1 cellular context compared by ENCODE assay signal in the genomic region with DNA sequence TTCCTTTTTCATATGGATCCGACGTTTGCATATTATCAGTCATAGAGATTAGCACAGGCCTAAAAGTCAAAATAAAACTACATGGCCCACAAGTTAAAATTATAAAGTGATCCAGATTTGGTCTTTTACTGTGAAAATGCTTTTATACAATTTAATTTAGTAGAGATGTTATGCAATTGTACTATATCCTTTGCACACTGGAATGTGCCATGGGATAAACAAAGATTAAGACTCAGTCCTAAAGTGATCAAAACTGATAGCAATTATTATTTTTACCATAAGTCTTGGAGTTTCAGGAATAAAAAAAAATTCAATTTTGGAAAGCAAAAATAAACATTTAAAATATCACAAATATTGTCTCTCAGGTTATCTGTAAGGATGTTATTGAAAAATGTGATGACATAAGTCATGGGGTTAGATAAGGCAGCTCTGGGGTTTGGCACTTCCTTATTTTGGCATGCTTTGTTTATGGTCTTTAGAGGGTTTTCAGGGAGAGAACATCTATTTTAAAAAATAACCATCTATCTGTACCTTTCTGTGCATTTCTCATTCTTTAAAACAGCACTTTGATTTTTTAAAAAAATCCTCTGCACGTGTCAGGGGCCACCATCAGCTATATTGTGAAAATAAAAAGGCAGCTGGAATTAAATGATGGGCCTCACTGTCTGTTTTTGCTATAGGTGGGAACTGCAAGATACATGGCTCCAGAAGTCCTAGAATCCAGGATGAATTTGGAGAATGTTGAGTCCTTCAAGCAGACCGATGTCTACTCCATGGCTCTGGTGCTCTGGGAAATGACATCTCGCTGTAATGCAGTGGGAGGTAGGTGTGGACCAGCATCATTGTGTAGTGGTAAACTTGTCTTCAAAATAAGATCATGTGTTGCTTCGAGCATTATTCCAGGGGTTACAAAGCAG.
TF ChIP-seq lines count a peak whose summit lies in the region.

No MANE protein-coding gene starts in this region.

TF ChIP-seq in K562, 482 proteins besides CTCF, POLR2A, EP300 and RAD21 (continued from another document):
- TF ChIP-seq, protein P1, sequence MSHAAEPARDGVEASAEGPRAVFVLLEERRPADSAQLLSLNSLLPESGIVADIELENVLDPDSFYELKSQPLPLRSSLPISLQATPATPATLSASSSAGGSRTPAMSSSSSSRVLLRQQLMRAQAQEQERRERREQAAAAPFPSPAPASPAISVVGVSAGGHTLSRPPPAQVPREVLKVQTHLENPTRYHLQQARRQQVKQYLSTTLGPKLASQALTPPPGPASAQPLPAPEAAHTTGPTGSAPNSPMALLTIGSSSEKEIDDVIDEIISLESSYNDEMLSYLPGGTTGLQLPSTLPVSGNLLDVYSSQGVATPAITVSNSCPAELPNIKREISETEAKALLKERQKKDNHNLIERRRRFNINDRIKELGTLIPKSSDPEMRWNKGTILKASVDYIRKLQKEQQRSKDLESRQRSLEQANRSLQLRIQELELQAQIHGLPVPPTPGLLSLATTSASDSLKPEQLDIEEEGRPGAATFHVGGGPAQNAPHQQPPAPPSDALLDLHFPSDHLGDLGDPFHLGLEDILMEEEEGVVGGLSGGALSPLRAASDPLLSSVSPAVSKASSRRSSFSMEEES (CRISPR knock-in tag; IDR thresholded peaks at IDR 0.05): 0 out of 2 replicates have a peak, but pooled peaks have one; percentile 11
- TF ChIP-seq SPI1 (IDR thresholded peaks at IDR 0.05; ENCODE audit: borderline replicate concordance, low read depth, low read length) (peak; percentile 60; the same call in 1 of the 2 replicates), TEAD1 (CRISPR knock-in tag; IDR thresholded peaks at IDR 0.05) (peak in 1 of 2 experiments; percentile 58; a peak in 1 of 4 replicates), ZNF311 (CRISPR knock-in tag; IDR thresholded peaks at IDR 0.05) (peak; percentile 71), ZNF695 (CRISPR knock-in tag; IDR thresholded peaks at IDR 0.05) (no peak), DEAF1 (CRISPR knock-in tag; IDR thresholded peaks at IDR 0.05) (no peak)
- TF ChIP-seq, protein P2, sequence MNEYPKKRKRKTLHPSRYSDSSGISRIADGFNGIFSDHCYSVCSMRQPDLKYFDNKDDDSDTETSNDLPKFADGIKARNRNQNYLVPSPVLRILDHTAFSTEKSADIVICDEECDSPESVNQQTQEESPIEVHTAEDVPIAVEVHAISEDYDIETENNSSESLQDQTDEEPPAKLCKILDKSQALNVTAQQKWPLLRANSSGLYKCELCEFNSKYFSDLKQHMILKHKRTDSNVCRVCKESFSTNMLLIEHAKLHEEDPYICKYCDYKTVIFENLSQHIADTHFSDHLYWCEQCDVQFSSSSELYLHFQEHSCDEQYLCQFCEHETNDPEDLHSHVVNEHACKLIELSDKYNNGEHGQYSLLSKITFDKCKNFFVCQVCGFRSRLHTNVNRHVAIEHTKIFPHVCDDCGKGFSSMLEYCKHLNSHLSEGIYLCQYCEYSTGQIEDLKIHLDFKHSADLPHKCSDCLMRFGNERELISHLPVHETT (CRISPR knock-in tag; conservative IDR thresholded peaks at IDR 0.05 in 1 of 2, IDR thresholded peaks at IDR 0.05 in 1 of 2): 0 out of 4 replicates have a peak, but pooled peaks of 1 of the 2 experiments have one; percentile 32
- TF ChIP-seq, protein P3, sequence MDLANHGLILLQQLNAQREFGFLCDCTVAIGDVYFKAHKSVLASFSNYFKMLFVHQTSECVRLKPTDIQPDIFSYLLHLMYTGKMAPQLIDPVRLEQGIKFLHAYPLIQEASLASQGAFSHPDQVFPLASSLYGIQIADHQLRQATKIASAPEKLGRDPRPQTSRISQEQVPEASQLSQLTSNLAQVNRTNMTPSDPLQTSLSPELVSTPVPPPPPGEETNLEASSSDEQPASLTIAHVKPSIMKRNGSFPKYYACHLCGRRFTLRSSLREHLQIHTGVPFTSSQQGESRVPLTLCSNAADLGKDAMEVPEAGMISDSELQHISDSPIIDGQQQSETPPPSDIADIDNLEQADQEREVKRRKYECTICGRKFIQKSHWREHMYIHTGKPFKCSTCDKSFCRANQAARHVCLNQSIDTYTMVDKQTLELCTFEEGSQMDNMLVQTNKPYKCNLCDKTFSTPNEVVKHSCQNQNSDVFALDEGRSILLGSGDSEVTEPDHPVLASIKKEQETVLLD (IDR thresholded peaks at IDR 0.05): no peak
